In genomic region chr12:9868271-9868815, GRCh38 we compare ENCODE assay signal across 8 cellular contexts. TPM values are rescaled to one million over a fixed set of nuclear protein-coding genes. Genes with fewer than 3 reads are reported as not detected.
DNase-seq lines count a peak whose midpoint lies in the region; ATAC-seq and TF ChIP-seq lines count a peak whose summit lies in the region.

No MANE protein-coding gene starts in this region.

- no peak for TF ChIP-seq CTCF in GM23338 (conservative IDR thresholded peaks at IDR 0.05; ENCODE audit: low read depth in 2 of 2)
- no peak for TF ChIP-seq CTCF in esophagus squamous epithelium (IDR thresholded peaks at IDR 0.05)

- DNase-seq in GM23338 (ENCODE audit: low spot score) (no peak), SJSA1 (ENCODE audit: low read depth in 1 of 2, low spot score in 2 of 2) (peak in 1 of 2 experiments; percentile 60), esophagus squamous epithelium (lab: John Stamatoyannopoulos, UW) (no peak), ACHN (no peak), germinal center (ENCODE audit: low spot score) (no peak)

- ATAC-seq in GM23338 (no peak), HG03571 (IDR thresholded peaks at IDR 0.05; ENCODE audit: unreplicated experiment) (no peak), HG03565 (IDR thresholded peaks at IDR 0.05; ENCODE audit: unreplicated experiment) (no peak)

- H3K27me3 Mint-ChIP-seq in GM23338 (ENCODE audit: insufficient read depth, low read depth, poor library complexity), result no peaks in the 10 kb centered on the region

- H3K79me2 ChIP-seq in GM23338 (replicated peaks; ENCODE audit: insufficient read depth), result no peaks in the 10 kb centered on the region

- H3K4me1 ChIP-seq in GM23338 (ENCODE audit: insufficient read depth) (peaks cover 19% of the 10 kb centered on the region), SJSA1 (replicated peaks) (0 out of 2 replicates have a peak, but pooled peaks cover 4% of the 10 kb centered on the region), esophagus squamous epithelium (peaks cover 13 to 41% (median 14%) of the 10 kb centered on the region in 3 donors)

- no peaks in the 10 kb centered on the region for H3K36me3 ChIP-seq in GM23338 (ENCODE audit: insufficient read depth)
- H3K36me3 ChIP-seq in SJSA1, result no peaks in the 10 kb centered on the region
- H3K36me3 ChIP-seq in esophagus squamous epithelium, result peaks cover 0 to 8% (median 0%) of the 10 kb centered on the region in 3 donors

- 20 to 24% methylated on average over 11 of the region's 11 CpGs for WGBS in esophagus squamous epithelium, 2 donors

- H3K4me2 ChIP-seq in GM23338, result peak overlapping the region; percentile 18; the same call in 1 of the 2 replicates

- no peaks in the 10 kb centered on the region for H4K20me1 ChIP-seq in GM23338 (replicated peaks; ENCODE audit: insufficient read depth)

- no peaks in the 10 kb centered on the region for H3K9me3 Mint-ChIP-seq in GM23338

- H3K27me3 ChIP-seq in GM23338 (ENCODE audit: insufficient read depth) (no peaks in the 10 kb centered on the region), SJSA1 (replicated peaks) (no peaks in the 10 kb centered on the region), esophagus squamous epithelium (no peaks in the 10 kb centered on the region)

- TF ChIP-seq POLR2A in esophagus squamous epithelium (IDR thresholded peaks at IDR 0.05), result peak in 1 of 4 donors; percentile 31

- H3K27ac ChIP-seq in GM23338 (ENCODE audit: low read depth) (no peak overlapping the region), SJSA1 (peak overlapping the region; percentile 90), esophagus squamous epithelium (peak overlapping the region; percentile 87 to 93 (median 91)), skin epidermis (peak overlapping the region in 20 of 21 experiments; percentile 68 to 98 (median 89))

- no peaks in the 10 kb centered on the region for H3F3A ChIP-seq in GM23338 (replicated peaks; ENCODE audit: low read depth)

- no peaks in the 10 kb centered on the region for H3K9me2 ChIP-seq in GM23338 (ENCODE audit: insufficient read depth)

- intact Hi-C loops in esophagus squamous epithelium (cut with DNase I), result no loop called here

- no peak overlapping the region for H2AFZ ChIP-seq in GM23338

- no peaks in the 10 kb centered on the region for H3K36me3 Mint-ChIP-seq in GM23338 (ENCODE audit: low read depth)

- in situ Hi-C loops in ACHN (cut with HindIII; ENCODE audit: low pct_ligation_motif_present, low pct_unique_long_range_greater_than_20kb, low sequenced_read_pairs), result no loop called here

- H3K9me3 ChIP-seq in SJSA1 (replicated peaks), result no peaks in the 10 kb centered on the region
- H3K9me3 ChIP-seq in esophagus squamous epithelium, result peaks cover 0 to 7% (median 0%) of the 10 kb centered on the region in 3 donors

- no peak overlapping the region for H3K4me3 ChIP-seq in GM23338
- H3K4me3 ChIP-seq in SJSA1, result peak overlapping the region; percentile 40
- peak overlapping the region; percentile 35 to 70 (median 50) for H3K4me3 ChIP-seq in esophagus squamous epithelium
- H3K4me3 ChIP-seq in skin epidermis, result peak overlapping the region; percentile 32 to 49 (median 42)

- peaks cover 15% of the 10 kb centered on the region; the same call in 2 of the 3 replicates for H3K4me1 Mint-ChIP-seq in GM23338

- H3K27ac Mint-ChIP-seq in GM23338, result no peak overlapping the region

- H3K4me3 Mint-ChIP-seq in GM23338, result no peak overlapping the region

TF ChIP-seq in GM23338, 12 proteins besides CTCF, POLR2A, EP300 and RAD21:
- TF ChIP-seq ZNF114 (CRISPR knock-in tag; IDR thresholded peaks at IDR 0.05) (no peak), STAT1 (IDR thresholded peaks at IDR 0.05; ENCODE audit: unreplicated experiment) (no peak), EZH2 (IDR thresholded peaks at IDR 0.05; ENCODE audit: low read depth, unreplicated experiment) (no peak), POLR2AphosphoS5 (IDR thresholded peaks at IDR 0.05; ENCODE audit: low read depth) (no peak), JUNB (IDR thresholded peaks at IDR 0.05; ENCODE audit: unreplicated experiment) (no peak)

RNA-seq across cellular contexts. Expression of gene CLEC2B, which starts 0.8 kb away (rescaled TPM):
- not detected in 2 replicates for total RNA-seq in GM23338 (2014; rRNA removed; shearing (Covaris generic))
- not detected in 2 replicates for polyA plus RNA-seq in GM23338 (2016; fragmentation: Nextera tagmentation; extraction: Ambion mirVana)
- 70.8 and 96.8 TPM in 2 replicates for total RNA-seq in SJSA1 (2014; rRNA removed; shearing (Covaris generic))
- total RNA-seq in esophagus squamous epithelium, result 10 to 100 TPM in 3 of 4 donors, 1 to 10 TPM in 1; 6.0 to 29.4 (median 14.9) TPM

RNA-seq across cellular contexts. Expression of gene KLRF2, which starts 12.9 kb away (rescaled TPM):
- not detected in 2 replicates for total RNA-seq in GM23338 (2014; rRNA removed; shearing (Covaris generic))
- polyA plus RNA-seq in GM23338 (2016; fragmentation: Nextera tagmentation; extraction: Ambion mirVana), result not detected in 2 replicates
- total RNA-seq in SJSA1 (2014; rRNA removed; shearing (Covaris generic)), result not detected in 2 replicates
- total RNA-seq in esophagus squamous epithelium, result not detected

RNA-seq across cellular contexts. Expression of gene KLRF1, which starts 41.1 kb away (rescaled TPM):
- total RNA-seq in GM23338 (2014; rRNA removed; shearing (Covaris generic)), result not detected in 2 replicates
- polyA plus RNA-seq in GM23338 (2016; fragmentation: Nextera tagmentation; extraction: Ambion mirVana), result 0.50 TPM in 1 of 2 replicates, not detected in the other
- not detected in 2 replicates for total RNA-seq in SJSA1 (2014; rRNA removed; shearing (Covaris generic))
- total RNA-seq in esophagus squamous epithelium, result under 1 TPM; 0.35 to 0.99 (median 0.37) TPM
